Comparison of ENCODE assay signal across 9 cellular contexts in genomic region chr5:1101991-1102713, GRCh38. TPM values are rescaled to one million over a fixed set of nuclear protein-coding genes. Genes with fewer than 3 reads are reported as not detected.
A peak's percentile ranks its signal among the peaks of the same experiment; 100 is the strongest.
DNase-seq lines count a peak whose midpoint lies in the region; ATAC-seq, FAIRE-seq and TF ChIP-seq lines count a peak whose summit lies in the region.
"Had no signal": no experiment of that assay in that cellular context is flagged by ENCODE, and none has a peak within 500 bp of the region (broad histone marks: within the 10 kb centered on the region; RNA-seq: fewer than 3 reads in every experiment).

No MANE protein-coding gene starts in this region.

- H3K9me3 ChIP-seq in HEK293 (ENCODE audit: control insufficient read depth, insufficient read depth, low read depth, low read length) (no peaks in the 10 kb centered on the region), adrenal gland (replicated peaks in 1 of 3) (no peaks in the 10 kb centered on the region), iPS-20b (ENCODE audit: insufficient read depth, low read depth, low read length) (no peaks in the 10 kb centered on the region)

- 50 to 76% (median 57%) methylated on average over 11 to 22 of the region's 22 CpGs for WGBS in adrenal gland, 4 donors

- POLR2A ChIA-PET in HEK293 (lab: Yijun Ruan, JAX): interaction anchor here (1.0 to 1.4 kb wide), 2 partner anchors 9 to 16 kb away, joined by 3 to 7 read pairs; no protein-coding TSS in a partner anchor

- ATAC-seq in omental fat pad (ENCODE audit: low FRiP score): no peak
- no peak for ATAC-seq in HG03442 (IDR thresholded peaks at IDR 0.05; ENCODE audit: unreplicated experiment)

- FAIRE-seq in frontal cortex (lab: Jason Lieb, UNC): no peak

- TF ChIP-seq CTCF in HEK293 (tag by site-specific recombination; IDR thresholded peaks at IDR 0.05) (no peak), adrenal gland (IDR thresholded peaks at IDR 0.05) (no peak), omental fat pad (IDR thresholded peaks at IDR 0.05) (no peak)

- CTCF ChIA-PET in HEK293 (lab: Yijun Ruan, JAX): interaction anchor here (1.0 kb wide), 1 partner anchor 178 kb away, joined by 3 read pairs; no protein-coding TSS in a partner anchor

- DNase-seq in adrenal gland (peak in 3 of 7 donors; percentile 32 to 69 (median 54)), G401 (ENCODE audit: low spot score) (no peak), frontal cortex (ENCODE audit: low spot score in 2 of 2) (no peak), omental fat pad (ENCODE audit: low spot score) (no peak)
- DNase-seq: posterior cingulate gyrus had no signal

- intact Hi-C loops in adrenal gland (cut with DNase I): no loop called here

- in situ Hi-C loops in G401 (cut with HindIII; ENCODE audit: low sequenced_read_pairs): no loop called here

- H3K36me3 ChIP-seq in HEK293 (ENCODE audit: control insufficient read depth in 2 of 2, insufficient read depth in 1 of 2, low read length in 2 of 2) (peaks cover 0 to 5% of the 10 kb centered on the region in 2 experiments; a peak in 1 of 3 replicates), adrenal gland (replicated peaks in 1 of 2) (no peaks in the 10 kb centered on the region), iPS-20b (ENCODE audit: insufficient read depth, low read depth, low read length) (no peaks in the 10 kb centered on the region), rectal smooth muscle tissue (ENCODE audit: control insufficient read depth, insufficient read depth, low read length) (no peaks in the 10 kb centered on the region)

- TF ChIP-seq POLR2A in adrenal gland (IDR thresholded peaks at IDR 0.05): no peak

- H3K4me1 ChIP-seq in HEK293 (ENCODE audit: control insufficient read depth, insufficient read depth, low read length) (no peaks in the 10 kb centered on the region; the same call in 1 of the 2 replicates), adrenal gland (replicated peaks in 1 of 2) (peaks cover 18 to 44% of the 10 kb centered on the region in 2 donors), iPS-20b (ENCODE audit: insufficient read depth, low read length) (peaks cover 39% of the 10 kb centered on the region; the same call in 1 of the 2 replicates), rectal smooth muscle tissue (ENCODE audit: control insufficient read depth, insufficient read depth, low read length) (peaks cover 14% of the 10 kb centered on the region)

- H3K4me3 ChIP-seq in HEK293 (ENCODE audit: low read depth, low read length): no peak overlapping the region
- H3K4me3 ChIP-seq in adrenal gland: no peak overlapping the region
- peak overlapping the region; percentile 26; the same call in 1 of the 2 replicates for H3K4me3 ChIP-seq in iPS-20b (ENCODE audit: low read length)
- peak overlapping the region; percentile 35 for H3K4me3 ChIP-seq in rectal smooth muscle tissue (ENCODE audit: low read length)

- no peak overlapping the region for H3K27ac ChIP-seq in HEK293 (ENCODE audit: extremely low read depth, low read depth, low read length)
- H3K27ac ChIP-seq in adrenal gland: peak overlapping the region in 3 of 5 donors; percentile 16 to 69 (median 54)
- peak overlapping the region; percentile 40 for H3K27ac ChIP-seq in iPS-20b (ENCODE audit: low read length)
- H3K27ac ChIP-seq in rectal smooth muscle tissue (ENCODE audit: low read depth, low read length): no peak overlapping the region

- H3K27me3 ChIP-seq in adrenal gland: no peaks in the 10 kb centered on the region
- H3K27me3 ChIP-seq in iPS-20b (ENCODE audit: insufficient read depth, low read length): no peaks in the 10 kb centered on the region
- no peaks in the 10 kb centered on the region for H3K27me3 ChIP-seq in rectal smooth muscle tissue (ENCODE audit: control insufficient read depth, insufficient read depth, low read length)

- H3K9ac ChIP-seq in iPS-20b (ENCODE audit: low read depth, low read length) (peak overlapping the region; percentile 11; the same call in 1 of the 2 replicates), rectal smooth muscle tissue (ENCODE audit: low read length) (no peak overlapping the region)

TF ChIP-seq in HEK293, 187 proteins besides CTCF, POLR2A, EP300 and RAD21 (continues in another document):
- TF ChIP-seq, protein P1, sequence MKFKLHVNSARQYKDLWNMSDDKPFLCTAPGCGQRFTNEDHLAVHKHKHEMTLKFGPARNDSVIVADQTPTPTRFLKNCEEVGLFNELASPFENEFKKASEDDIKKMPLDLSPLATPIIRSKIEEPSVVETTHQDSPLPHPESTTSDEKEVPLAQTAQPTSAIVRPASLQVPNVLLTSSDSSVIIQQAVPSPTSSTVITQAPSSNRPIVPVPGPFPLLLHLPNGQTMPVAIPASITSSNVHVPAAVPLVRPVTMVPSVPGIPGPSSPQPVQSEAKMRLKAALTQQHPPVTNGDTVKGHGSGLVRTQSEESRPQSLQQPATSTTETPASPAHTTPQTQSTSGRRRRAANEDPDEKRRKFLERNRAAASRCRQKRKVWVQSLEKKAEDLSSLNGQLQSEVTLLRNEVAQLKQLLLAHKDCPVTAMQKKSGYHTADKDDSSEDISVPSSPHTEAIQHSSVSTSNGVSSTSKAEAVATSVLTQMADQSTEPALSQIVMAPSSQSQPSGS (tag by site-specific recombination; IDR thresholded peaks at IDR 0.05; ENCODE audit: low read depth): no peak
- TF ChIP-seq ZNF560 (tag by site-specific recombination; IDR thresholded peaks at IDR 0.05; ENCODE audit: borderline replicate concordance): no peak
- no peak for TF ChIP-seq ZNF677 (tag by site-specific recombination; IDR thresholded peaks at IDR 0.05)
- TF ChIP-seq ZNF121 (tag by site-specific recombination; IDR thresholded peaks at IDR 0.05): no peak
- no peak for TF ChIP-seq ZNF600 (tag by site-specific recombination; IDR thresholded peaks at IDR 0.05)
- TF ChIP-seq ZNF354C (tag by site-specific recombination; IDR thresholded peaks at IDR 0.05; ENCODE audit: borderline replicate concordance, low read depth): no peak
- no peak for TF ChIP-seq TCF7L2 (IDR thresholded peaks at IDR 0.05; ENCODE audit: borderline replicate concordance, low read depth, low read length)
- TF ChIP-seq BCL11B (tag by site-specific recombination; IDR thresholded peaks at IDR 0.05; ENCODE audit: low read depth): no peak
- no peak for TF ChIP-seq KLF16 (tag by site-specific recombination; IDR thresholded peaks at IDR 0.05)
- TF ChIP-seq EGR2 (tag by site-specific recombination; IDR thresholded peaks at IDR 0.05; ENCODE audit: low read depth): 0 out of 2 replicates have a peak, but pooled peaks have one; percentile 8
- 0 out of 2 replicates have a peak, but pooled peaks have one; percentile 23 for TF ChIP-seq ZNF341 (tag by site-specific recombination; IDR thresholded peaks at IDR 0.05; ENCODE audit: low read depth)
- TF ChIP-seq ZNF48 (tag by site-specific recombination; IDR thresholded peaks at IDR 0.05): no peak
- no peak for TF ChIP-seq ZNF426 (tag by site-specific recombination; IDR thresholded peaks at IDR 0.05)
- TF ChIP-seq SP3 (tag by site-specific recombination; IDR thresholded peaks at IDR 0.05): peak; percentile 31; the same call in 1 of the 2 replicates
- TF ChIP-seq ZNF202 (tag by site-specific recombination; IDR thresholded peaks at IDR 0.05; ENCODE audit: borderline replicate concordance): no peak
- TF ChIP-seq ZNF292 (tag by site-specific recombination; IDR thresholded peaks at IDR 0.05; ENCODE audit: borderline replicate concordance, low read depth): no peak
- peak; percentile 96 for TF ChIP-seq KLF17 (tag by site-specific recombination; IDR thresholded peaks at IDR 0.05)
- TF ChIP-seq, protein P2, sequence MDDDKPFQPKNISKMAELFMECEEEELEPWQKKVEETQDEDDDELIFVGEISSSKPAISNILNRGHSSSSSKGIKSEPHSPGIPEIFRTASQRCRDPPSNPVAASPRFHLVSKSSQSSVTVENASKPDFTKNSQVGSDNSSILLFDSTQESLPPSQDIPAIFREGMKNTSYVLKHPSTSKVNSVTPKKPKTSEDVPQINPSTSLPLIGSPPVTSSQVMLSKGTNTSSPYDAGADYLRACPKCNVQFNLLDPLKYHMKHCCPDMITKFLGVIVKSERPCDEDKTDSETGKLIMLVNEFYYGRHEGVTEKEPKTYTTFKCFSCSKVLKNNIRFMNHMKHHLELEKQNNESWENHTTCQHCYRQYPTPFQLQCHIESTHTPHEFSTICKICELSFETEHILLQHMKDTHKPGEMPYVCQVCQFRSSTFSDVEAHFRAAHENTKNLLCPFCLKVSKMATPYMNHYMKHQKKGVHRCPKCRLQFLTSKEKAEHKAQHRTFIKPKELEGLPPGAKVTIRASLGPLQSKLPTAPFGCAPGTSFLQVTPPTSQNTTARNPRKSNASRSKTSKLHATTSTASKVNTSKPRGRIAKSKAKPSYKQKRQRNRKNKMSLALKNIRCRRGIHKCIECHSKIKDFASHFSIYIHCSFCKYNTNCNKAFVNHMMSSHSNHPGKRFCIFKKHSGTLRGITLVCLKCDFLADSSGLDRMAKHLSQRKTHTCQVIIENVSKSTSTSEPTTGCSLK (tag by site-specific recombination; IDR thresholded peaks at IDR 0.05): no peak
- TF ChIP-seq ZNF391 (tag by site-specific recombination; IDR thresholded peaks at IDR 0.05; ENCODE audit: borderline replicate concordance, low read depth): no peak
- TF ChIP-seq ZBTB1 (tag by site-specific recombination; IDR thresholded peaks at IDR 0.05): no peak
- no peak for TF ChIP-seq ZNF610 (tag by site-specific recombination; IDR thresholded peaks at IDR 0.05; ENCODE audit: borderline replicate concordance)
- no peak for TF ChIP-seq GLIS2 (tag by site-specific recombination; IDR thresholded peaks at IDR 0.05)
- TF ChIP-seq SCRT2 (tag by site-specific recombination; IDR thresholded peaks at IDR 0.05): no peak
- TF ChIP-seq WT1 (tag by site-specific recombination; IDR thresholded peaks at IDR 0.05): peak; percentile 97
- no peak for TF ChIP-seq ZNF302 (tag by site-specific recombination; IDR thresholded peaks at IDR 0.05; ENCODE audit: low read depth)

RNA-seq across cellular contexts. Expression of gene SLC12A7, which starts 9.7 kb away (rescaled TPM):
- total RNA-seq in adrenal gland: 10 to 100 TPM; 15.8 to 52.6 (median 30.2) TPM
- polyA plus RNA-seq in adrenal gland: 10 to 100 TPM in 2 of 3 donors, 1 to 10 TPM in 1; 5.5 to 25.8 (median 18.6) TPM
- total RNA-seq in G401 (2014; rRNA removed; shearing (Covaris generic)): 16.4 and 22.5 TPM in 2 replicates
- 5.7 TPM for total RNA-seq in frontal cortex
- 10 to 100 TPM; 17.2 to 39.0 (median 27.5) TPM for total RNA-seq in omental fat pad

Comparison
In these comparisons a context has a peak if more than half of its experiments do, and no peak if none do; other contexts are left out.
1. H3K27ac ChIP-seq: peak in adrenal gland (3 of 5) and iPS-20b (single experiment); none in HEK293 (single experiment) and rectal smooth muscle tissue (single experiment).
2. H3K4me3 ChIP-seq: peak in iPS-20b (single experiment) and rectal smooth muscle tissue (single experiment); none in HEK293 (single experiment) and adrenal gland (0 of 4).